ENCODE assay signal across 1 cellular context in genomic region chr18:7683753-7684152, GRCh38.
TF ChIP-seq lines count a peak whose summit lies in the region.

No MANE protein-coding gene starts in this region.

TF ChIP-seq in H1, 55 proteins besides CTCF, POLR2A, EP300 and RAD21 (continued from another document):
- TF ChIP-seq, protein P1, sequence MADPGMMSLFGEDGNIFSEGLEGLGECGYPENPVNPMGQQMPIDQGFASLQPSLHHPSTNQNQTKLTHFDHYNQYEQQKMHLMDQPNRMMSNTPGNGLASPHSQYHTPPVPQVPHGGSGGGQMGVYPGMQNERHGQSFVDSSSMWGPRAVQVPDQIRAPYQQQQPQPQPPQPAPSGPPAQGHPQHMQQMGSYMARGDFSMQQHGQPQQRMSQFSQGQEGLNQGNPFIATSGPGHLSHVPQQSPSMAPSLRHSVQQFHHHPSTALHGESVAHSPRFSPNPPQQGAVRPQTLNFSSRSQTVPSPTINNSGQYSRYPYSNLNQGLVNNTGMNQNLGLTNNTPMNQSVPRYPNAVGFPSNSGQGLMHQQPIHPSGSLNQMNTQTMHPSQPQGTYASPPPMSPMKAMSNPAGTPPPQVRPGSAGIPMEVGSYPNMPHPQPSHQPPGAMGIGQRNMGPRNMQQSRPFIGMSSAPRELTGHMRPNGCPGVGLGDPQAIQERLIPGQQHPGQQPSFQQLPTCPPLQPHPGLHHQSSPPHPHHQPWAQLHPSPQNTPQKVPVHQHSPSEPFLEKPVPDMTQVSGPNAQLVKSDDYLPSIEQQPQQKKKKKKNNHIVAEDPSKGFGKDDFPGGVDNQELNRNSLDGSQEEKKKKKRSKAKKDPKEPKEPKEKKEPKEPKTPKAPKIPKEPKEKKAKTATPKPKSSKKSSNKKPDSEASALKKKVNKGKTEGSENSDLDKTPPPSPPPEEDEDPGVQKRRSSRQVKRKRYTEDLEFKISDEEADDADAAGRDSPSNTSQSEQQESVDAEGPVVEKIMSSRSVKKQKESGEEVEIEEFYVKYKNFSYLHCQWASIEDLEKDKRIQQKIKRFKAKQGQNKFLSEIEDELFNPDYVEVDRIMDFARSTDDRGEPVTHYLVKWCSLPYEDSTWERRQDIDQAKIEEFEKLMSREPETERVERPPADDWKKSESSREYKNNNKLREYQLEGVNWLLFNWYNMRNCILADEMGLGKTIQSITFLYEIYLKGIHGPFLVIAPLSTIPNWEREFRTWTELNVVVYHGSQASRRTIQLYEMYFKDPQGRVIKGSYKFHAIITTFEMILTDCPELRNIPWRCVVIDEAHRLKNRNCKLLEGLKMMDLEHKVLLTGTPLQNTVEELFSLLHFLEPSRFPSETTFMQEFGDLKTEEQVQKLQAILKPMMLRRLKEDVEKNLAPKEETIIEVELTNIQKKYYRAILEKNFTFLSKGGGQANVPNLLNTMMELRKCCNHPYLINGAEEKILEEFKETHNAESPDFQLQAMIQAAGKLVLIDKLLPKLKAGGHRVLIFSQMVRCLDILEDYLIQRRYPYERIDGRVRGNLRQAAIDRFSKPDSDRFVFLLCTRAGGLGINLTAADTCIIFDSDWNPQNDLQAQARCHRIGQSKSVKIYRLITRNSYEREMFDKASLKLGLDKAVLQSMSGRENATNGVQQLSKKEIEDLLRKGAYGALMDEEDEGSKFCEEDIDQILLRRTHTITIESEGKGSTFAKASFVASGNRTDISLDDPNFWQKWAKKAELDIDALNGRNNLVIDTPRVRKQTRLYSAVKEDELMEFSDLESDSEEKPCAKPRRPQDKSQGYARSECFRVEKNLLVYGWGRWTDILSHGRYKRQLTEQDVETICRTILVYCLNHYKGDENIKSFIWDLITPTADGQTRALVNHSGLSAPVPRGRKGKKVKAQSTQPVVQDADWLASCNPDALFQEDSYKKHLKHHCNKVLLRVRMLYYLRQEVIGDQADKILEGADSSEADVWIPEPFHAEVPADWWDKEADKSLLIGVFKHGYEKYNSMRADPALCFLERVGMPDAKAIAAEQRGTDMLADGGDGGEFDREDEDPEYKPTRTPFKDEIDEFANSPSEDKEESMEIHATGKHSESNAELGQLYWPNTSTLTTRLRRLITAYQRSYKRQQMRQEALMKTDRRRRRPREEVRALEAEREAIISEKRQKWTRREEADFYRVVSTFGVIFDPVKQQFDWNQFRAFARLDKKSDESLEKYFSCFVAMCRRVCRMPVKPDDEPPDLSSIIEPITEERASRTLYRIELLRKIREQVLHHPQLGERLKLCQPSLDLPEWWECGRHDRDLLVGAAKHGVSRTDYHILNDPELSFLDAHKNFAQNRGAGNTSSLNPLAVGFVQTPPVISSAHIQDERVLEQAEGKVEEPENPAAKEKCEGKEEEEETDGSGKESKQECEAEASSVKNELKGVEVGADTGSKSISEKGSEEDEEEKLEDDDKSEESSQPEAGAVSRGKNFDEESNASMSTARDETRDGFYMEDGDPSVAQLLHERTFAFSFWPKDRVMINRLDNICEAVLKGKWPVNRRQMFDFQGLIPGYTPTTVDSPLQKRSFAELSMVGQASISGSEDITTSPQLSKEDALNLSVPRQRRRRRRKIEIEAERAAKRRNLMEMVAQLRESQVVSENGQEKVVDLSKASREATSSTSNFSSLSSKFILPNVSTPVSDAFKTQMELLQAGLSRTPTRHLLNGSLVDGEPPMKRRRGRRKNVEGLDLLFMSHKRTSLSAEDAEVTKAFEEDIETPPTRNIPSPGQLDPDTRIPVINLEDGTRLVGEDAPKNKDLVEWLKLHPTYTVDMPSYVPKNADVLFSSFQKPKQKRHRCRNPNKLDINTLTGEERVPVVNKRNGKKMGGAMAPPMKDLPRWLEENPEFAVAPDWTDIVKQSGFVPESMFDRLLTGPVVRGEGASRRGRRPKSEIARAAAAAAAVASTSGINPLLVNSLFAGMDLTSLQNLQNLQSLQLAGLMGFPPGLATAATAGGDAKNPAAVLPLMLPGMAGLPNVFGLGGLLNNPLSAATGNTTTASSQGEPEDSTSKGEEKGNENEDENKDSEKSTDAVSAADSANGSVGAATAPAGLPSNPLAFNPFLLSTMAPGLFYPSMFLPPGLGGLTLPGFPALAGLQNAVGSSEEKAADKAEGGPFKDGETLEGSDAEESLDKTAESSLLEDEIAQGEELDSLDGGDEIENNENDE (IDR thresholded peaks at IDR 0.05; ENCODE audit: insufficient replicate concordance, low read length), result no peak
- TF ChIP-seq HDAC2 (IDR thresholded peaks at IDR 0.05; ENCODE audit: borderline replicate concordance in 1 of 2, low read depth in 2 of 2, low read length in 2 of 2), result no peak
- no peak for TF ChIP-seq SP1 (IDR thresholded peaks at IDR 0.05; ENCODE audit: low read depth, low read length)
- no peak for TF ChIP-seq KDM4A (IDR thresholded peaks at IDR 0.05; ENCODE audit: low read depth, low read length, severe bottlenecking)
- no peak for TF ChIP-seq SP2 (IDR thresholded peaks at IDR 0.05; ENCODE audit: low read length)
